In the genomic region with DNA sequence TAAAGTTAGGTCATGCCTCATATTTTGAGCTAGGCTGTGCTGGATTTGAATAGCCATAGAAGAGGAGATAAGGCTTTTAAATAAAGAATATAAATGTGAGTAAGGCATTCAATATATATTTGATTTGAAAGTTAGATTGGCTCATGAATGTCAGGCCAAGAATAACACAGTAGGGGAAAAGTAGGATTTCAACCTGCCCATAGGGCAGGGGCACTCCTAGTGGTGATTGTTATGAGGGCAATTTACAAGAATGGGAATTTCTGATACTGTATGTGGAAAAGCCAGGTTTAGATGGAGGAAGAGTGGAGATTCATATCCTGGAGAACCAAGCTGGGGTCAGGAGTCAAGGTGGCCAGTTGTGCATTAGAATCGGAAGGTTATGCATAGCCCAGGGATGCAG, we compare ENCODE assay signal across 19 cellular contexts.
DNase-seq lines count a peak whose midpoint lies in the region; ATAC-seq and TF ChIP-seq lines count a peak whose summit lies in the region.
"Had no signal": no experiment of that assay in that cellular context is flagged by ENCODE, and none has a peak within 500 bp of the region (broad histone marks: within the 10 kb centered on the region; RNA-seq: fewer than 3 reads in every experiment).

No MANE protein-coding gene starts in this region.

- ATAC-seq in HG03378 (IDR thresholded peaks at IDR 0.05; ENCODE audit: unreplicated experiment): no peak
- no peak for ATAC-seq in CD8-positive, alpha-beta T cell
- ATAC-seq: mucosa of descending colon had no signal

- intact Hi-C loops in CD8-positive, alpha-beta T cell (cut with DNase I, micrococcal nuclease): no loop called here

- H3K27me3 Mint-ChIP-seq in CD8-positive, alpha-beta T cell (ENCODE audit: low read depth): peaks cover 4% of the 10 kb centered on the region
- H3K27me3 Mint-ChIP-seq: activated CD4-positive, alpha-beta T cell treated with anti-CD3 and anti-CD28 coated beads, Interleukin-2, amount 10 ng/mL, durations not matched to agents 7 days and 5 days had no signal

- H3K36me3 ChIP-seq in OCI-LY1 (ENCODE audit: insufficient read depth, low read length) (no peaks in the 10 kb centered on the region), osteoblast (ENCODE audit: insufficient read depth, low read length) (no peaks in the 10 kb centered on the region)
- H3K36me3 ChIP-seq in CD8-positive, alpha-beta T cell (ENCODE audit: insufficient read depth, low read length): no peaks in the 10 kb centered on the region
- H3K36me3 ChIP-seq: prostate gland had no signal

- no peak overlapping the region for H3K27ac ChIP-seq in OCI-LY1 (ENCODE audit: low read depth, low read length, poor library complexity, severe bottlenecking)
- no peak overlapping the region for H3K27ac ChIP-seq in osteoblast (ENCODE audit: low read depth, low read length)
- H3K27ac ChIP-seq in CD8-positive, alpha-beta T cell (ENCODE audit: low read depth, low read length): no peak overlapping the region
- H3K27ac ChIP-seq: prostate gland, RWPE1 had no signal

- H3K9me3 ChIP-seq in OCI-LY1 (ENCODE audit: low read length): no peaks in the 10 kb centered on the region
- H3K9me3 ChIP-seq in osteoblast (ENCODE audit: low read depth, low read length): no peaks in the 10 kb centered on the region
- no peaks in the 10 kb centered on the region for H3K9me3 ChIP-seq in CD8-positive, alpha-beta T cell (ENCODE audit: low read length)
- H3K9me3 ChIP-seq: prostate gland had no signal

- POLR2A ChIA-PET in CD8-positive, alpha-beta T cell (lab: Charles Lee): no interaction called here

- H3K4me3 Mint-ChIP-seq in CD8-positive, alpha-beta T cell: no peak overlapping the region
- H3K4me3 Mint-ChIP-seq: activated CD4-positive, alpha-beta T cell treated with anti-CD3 and anti-CD28 coated beads, Interleukin-2, amount 10 ng/mL, durations not matched to agents 7 days and 5 days had no signal

- no peaks in the 10 kb centered on the region for H3K9me2 ChIP-seq in OCI-LY1 (ENCODE audit: low read depth, low read length)

- H4K20me1 ChIP-seq in OCI-LY1 (ENCODE audit: insufficient read depth, low read length) (no peaks in the 10 kb centered on the region), osteoblast (ENCODE audit: insufficient read depth, low read length) (no peaks in the 10 kb centered on the region)

- H3K4me2 ChIP-seq in OCI-LY1 (ENCODE audit: low read length) (no peak overlapping the region), osteoblast (ENCODE audit: insufficient read depth, low read length) (no peak overlapping the region)

- H3K9ac ChIP-seq in OCI-LY1 (ENCODE audit: low read length): no peak overlapping the region

- TF ChIP-seq CTCF in OCI-LY1 (IDR thresholded peaks at IDR 0.05; ENCODE audit: low read length): peak; percentile 16; the same call in 1 of the 2 replicates
- TF ChIP-seq CTCF in choroid plexus epithelial cell (conservative IDR thresholded peaks at IDR 0.05; ENCODE audit: low read depth, low read length): peak; percentile 27
- TF ChIP-seq CTCF in osteoblast (IDR thresholded peaks at IDR 0.05; ENCODE audit: extremely low read depth, low read depth, low read length): peak; percentile 31
- no peak for TF ChIP-seq CTCF in CD8-positive, alpha-beta T cell (IDR thresholded peaks at IDR 0.05)

- H3K4me1 ChIP-seq in OCI-LY1 (ENCODE audit: insufficient read depth, low read length, severe bottlenecking) (no peaks in the 10 kb centered on the region), osteoblast (ENCODE audit: insufficient read depth, low read length) (no peaks in the 10 kb centered on the region)
- H3K4me1 ChIP-seq in CD8-positive, alpha-beta T cell (ENCODE audit: insufficient read depth, low read length): no peaks in the 10 kb centered on the region
- H3K4me1 ChIP-seq: prostate gland had no signal

- H3F3A ChIP-seq in OCI-LY1 (ENCODE audit: insufficient read depth, low read length): no peaks in the 10 kb centered on the region

- H3K27ac Mint-ChIP-seq in CD8-positive, alpha-beta T cell: no peak overlapping the region
- H3K27ac Mint-ChIP-seq: activated CD4-positive, alpha-beta T cell treated with anti-CD3 and anti-CD28 coated beads, Interleukin-2, amount 10 ng/mL, durations not matched to agents 7 days and 5 days had no signal

- H3K9me3 Mint-ChIP-seq in CD8-positive, alpha-beta T cell: peaks cover 11% of the 10 kb centered on the region
- H3K9me3 Mint-ChIP-seq: activated CD4-positive, alpha-beta T cell treated with anti-CD3 and anti-CD28 coated beads, Interleukin-2, amount 10 ng/mL, durations not matched to agents 7 days and 5 days had no signal

- H3K79me2 ChIP-seq in OCI-LY1 (ENCODE audit: insufficient read depth, low read length) (no peaks in the 10 kb centered on the region), osteoblast (ENCODE audit: insufficient read depth, low read length) (no peaks in the 10 kb centered on the region)

- H3K27me3 ChIP-seq in OCI-LY1 (ENCODE audit: insufficient read depth, low read length): no peaks in the 10 kb centered on the region
- no peaks in the 10 kb centered on the region for H3K27me3 ChIP-seq in osteoblast (ENCODE audit: insufficient read depth, low read length)
- H3K27me3 ChIP-seq in CD8-positive, alpha-beta T cell (ENCODE audit: insufficient read depth, low read length): no peaks in the 10 kb centered on the region

- no peaks in the 10 kb centered on the region for H3K4me1 Mint-ChIP-seq in CD8-positive, alpha-beta T cell (ENCODE audit: low read depth)
- H3K4me1 Mint-ChIP-seq: activated CD4-positive, alpha-beta T cell treated with anti-CD3 and anti-CD28 coated beads, Interleukin-2, amount 10 ng/mL, durations not matched to agents 7 days and 5 days had no signal

- H3K36me3 Mint-ChIP-seq in CD8-positive, alpha-beta T cell: no peaks in the 10 kb centered on the region

- CTCF ChIA-PET in CD8-positive, alpha-beta T cell (lab: Charles Lee): no interaction called here

- DNase-seq in NCI-H2171 treated with DMSO at 0.1 percent for 48 hours (lab: John Stamatoyannopoulos, UW): peak; percentile 1
- DNase-seq in NCI-H2171 (lab: John Stamatoyannopoulos, UW): no peak
- DNase-seq in choroid plexus epithelial cell (ENCODE audit: low read depth): no peak
- DNase-seq in osteoblast (ENCODE audit: insufficient read length, low spot score, missing footprints): no peak
- DNase-seq in NCI-H187 treated with DMSO at 0.1 percent for 48 hours (lab: John Stamatoyannopoulos, UW): no peak
- no peak for DNase-seq in CD8-positive, alpha-beta T cell
- DNase-seq: activated CD4-positive, alpha-beta T cell treated with anti-CD3 and anti-CD28 coated beads, Interleukin-2, amount 10 ng/mL, durations not matched to agents 7 days and 5 days; activated T-cell treated with anti-CD3 and anti-CD28 coated beads, Interleukin-2, amount 50 U/mL, for 48 hours; amygdala; HCEC 1CT; kidney; mucosa of descending colon; MV-4-11; substantia nigra; T-helper 2 cell had no signal

- H2AFZ ChIP-seq in OCI-LY1 (ENCODE audit: low read length): no peak overlapping the region
- H2AFZ ChIP-seq in osteoblast (ENCODE audit: low read length): no peak overlapping the region

- no peak overlapping the region for H3K4me3 ChIP-seq in OCI-LY1 (ENCODE audit: low read depth, low read length, poor library complexity, severe bottlenecking)
- no peak overlapping the region for H3K4me3 ChIP-seq in choroid plexus epithelial cell (ENCODE audit: low read depth, low read length)
- H3K4me3 ChIP-seq in osteoblast (ENCODE audit: insufficient read depth, low read length): no peak overlapping the region
- H3K4me3 ChIP-seq in CD8-positive, alpha-beta T cell (ENCODE audit: low read depth, low read length): no peak overlapping the region
- H3K4me3 ChIP-seq: mucosa of descending colon, prostate gland had no signal
